ENCODE assay signal across 12 cellular contexts in genomic region chrX:71195959-71196727, GRCh38. TPM values are rescaled to one million over a fixed set of nuclear protein-coding genes. Genes with fewer than 3 reads are reported as not detected.
DNase-seq lines count a peak whose midpoint lies in the region; ATAC-seq and TF ChIP-seq lines count a peak whose summit lies in the region.
"Had no signal": no experiment of that assay in that cellular context is flagged by ENCODE, and none has a peak within 500 bp of the region (broad histone marks: within the 10 kb centered on the region; RNA-seq: fewer than 3 reads in every experiment).

No MANE protein-coding gene starts in this region.

- peaks cover 32% of the 10 kb centered on the region for H3K4me1 Mint-ChIP-seq in CD14-positive monocyte
- H3K4me1 Mint-ChIP-seq in activated naive CD8-positive, alpha-beta T cell (ENCODE audit: low read depth): peaks cover 34% of the 10 kb centered on the region

- H2AFZ ChIP-seq in mammary epithelial cell (ENCODE audit: low read depth, low read length): no peak overlapping the region

- in situ Hi-C loops in mammary epithelial cell (cut with MboI; ENCODE audit: low sequenced_read_pairs in 2 of 2): loop anchor here in 1 of 2 donors (25.0 kb wide), 2 partner anchors 209 to 434 kb away; no protein-coding TSS in a partner anchor

- CTCF ChIA-PET in mammary epithelial cell (lab: Charles Lee; ENCODE audit: low non-redundant PET): no interaction called here

- H3K4me2 ChIP-seq in mammary epithelial cell (ENCODE audit: insufficient read depth, low read depth, low read length): no peak overlapping the region

- no peaks in the 10 kb centered on the region for H3K27me3 ChIP-seq in mammary epithelial cell (ENCODE audit: insufficient read depth, low read length)

- H3K36me3 Mint-ChIP-seq in CD14-positive monocyte: peaks cover 5 to 6% of the 10 kb centered on the region in 2 donors
- no peaks in the 10 kb centered on the region for H3K36me3 Mint-ChIP-seq in activated naive CD8-positive, alpha-beta T cell

- dilution Hi-C loops in mammary epithelial cell (cut with HindIII; ENCODE audit: low sequenced_read_pairs): loop anchor here (5.0 kb wide), 1 partner anchor 64 kb away; no protein-coding TSS in a partner anchor

- H3K27ac Mint-ChIP-seq in CD14-positive monocyte: peak overlapping the region in 6 of 7 donors; percentile 49 to 91 (median 80)
- peak overlapping the region; percentile 99 for H3K27ac Mint-ChIP-seq in activated naive CD8-positive, alpha-beta T cell

- 78% methylated on average over 5 of the region's 5 CpGs for WGBS in mammary epithelial cell (ENCODE audit: low coverage, missing lambda C conversion rate)

- H3K4me3 ChIP-seq in mammary epithelial cell (replicated peaks in 1 of 3; ENCODE audit: insufficient read depth in 1 of 3, low read depth in 2 of 3, low read length in 3 of 3): no peak overlapping the region
- H3K4me3 ChIP-seq: prostate gland had no signal

- no peak overlapping the region for H3K9ac ChIP-seq in mammary epithelial cell (ENCODE audit: insufficient read depth, low read length)

- no peaks in the 10 kb centered on the region for H3K36me3 ChIP-seq in mammary epithelial cell (ENCODE audit: insufficient read depth, low read length)
- H3K36me3 ChIP-seq: prostate gland had no signal

- peaks cover 0 to 1% (median 0%) of the 10 kb centered on the region in 7 donors for H3K9me3 Mint-ChIP-seq in CD14-positive monocyte
- no peaks in the 10 kb centered on the region for H3K9me3 Mint-ChIP-seq in activated naive CD8-positive, alpha-beta T cell (ENCODE audit: low read depth)

- H3K4me1 ChIP-seq in mammary epithelial cell (ENCODE audit: insufficient read depth, low read length): no peaks in the 10 kb centered on the region
- H3K4me1 ChIP-seq: prostate gland had no signal

- no TSS peak for BruUV-seq in mammary epithelial cell (replicated peaks; lab: Mats Ljungman, UMichigan)

- no peaks in the 10 kb centered on the region for H3K9me3 ChIP-seq in mammary epithelial cell (replicated peaks; ENCODE audit: insufficient read depth, low read length)
- H3K9me3 ChIP-seq: prostate gland had no signal

- DNase-seq in CD14-positive monocyte (ENCODE audit: low spot score): no peak
- no peak for DNase-seq in occipital lobe (lab: John Stamatoyannopoulos, UW)
- DNase-seq in SKM-1 treated with dmso at 0.1 percent for 144 hours (lab: John Stamatoyannopoulos, UW; ENCODE audit: unreplicated experiment): no peak
- no peak for DNase-seq in NCI-H748 (lab: John Stamatoyannopoulos, UW; ENCODE audit: unreplicated experiment)
- no peak for DNase-seq in mammary epithelial cell
- DNase-seq: DMS53; stimulated activated naive CD4-positive, alpha-beta T cell treated with Interleukin-2 at 50 U/mL for 16 hours had no signal

- peak overlapping the region; percentile 67 to 91 for H3K4me3 Mint-ChIP-seq in CD14-positive monocyte
- H3K4me3 Mint-ChIP-seq in activated naive CD8-positive, alpha-beta T cell: peak overlapping the region; percentile 98

- no peak overlapping the region for H3K27ac ChIP-seq in mammary epithelial cell (ENCODE audit: insufficient read depth, low read depth, low read length)
- H3K27ac ChIP-seq: prostate gland had no signal

- intact Hi-C loops in CD14-positive monocyte (cut with micrococcal nuclease) (loop anchor here in 1 of 2 donors (10.0 kb wide), 1 partner anchor 59 kb away; the partner anchor contains the start of gene ZMYM3), mammary epithelial cell (cut with micrococcal nuclease) (no loop called here)

- no peaks in the 10 kb centered on the region for H3K79me2 ChIP-seq in mammary epithelial cell (ENCODE audit: insufficient read depth, low read length)

- no peaks in the 10 kb centered on the region for H4K20me1 ChIP-seq in mammary epithelial cell (ENCODE audit: insufficient read depth, low read length)

- no peak for TF ChIP-seq CTCF in CD14-positive monocyte (IDR thresholded peaks at IDR 0.05)
- TF ChIP-seq CTCF in mammary epithelial cell (conservative IDR thresholded peaks at IDR 0.05 in 1 of 2, IDR thresholded peaks at IDR 0.05 in 1 of 2; ENCODE audit: extremely low read depth in 1 of 2, insufficient read depth in 1 of 2, low read depth in 1 of 2, low read length in 2 of 2): no peak

- no peaks in the 10 kb centered on the region for H3K27me3 Mint-ChIP-seq in CD14-positive monocyte (ENCODE audit: low read depth in 3 of 3)
- no peaks in the 10 kb centered on the region for H3K27me3 Mint-ChIP-seq in activated naive CD8-positive, alpha-beta T cell

- ATAC-seq in GM18907 (IDR thresholded peaks at IDR 0.05; ENCODE audit: unreplicated experiment) (peak; percentile 54), HG03354 (IDR thresholded peaks at IDR 0.05; ENCODE audit: poor library complexity, severe bottlenecking, unreplicated experiment) (peak; percentile 60)

RNA-seq across cellular contexts. Expression of gene GJB1, which starts 26.9 kb away (rescaled TPM):
- polyA plus RNA-seq in CD14-positive monocyte (not detected), mammary epithelial cell (not detected)
- total RNA-seq in occipital lobe (not detected), mammary epithelial cell (under 1 TPM in 1 of 2 donors, not detected in 1; under 0.01 TPM)
- not detected for polyA minus RNA-seq in mammary epithelial cell
- total RNA-seq: frontal cortex had no signal

RNA-seq across cellular contexts. Expression of gene NLGN3, which starts 51.5 kb away (rescaled TPM):
- polyA plus RNA-seq in CD14-positive monocyte: under 1 TPM in 1 of 2 donors, not detected in 1; 0.05 TPM
- total RNA-seq in occipital lobe: 18.7 TPM
- total RNA-seq in mammary epithelial cell: under 1 TPM; 0.17 to 0.21 TPM
- polyA plus RNA-seq in mammary epithelial cell: 0.11 TPM
- not detected for polyA minus RNA-seq in mammary epithelial cell

RNA-seq across cellular contexts. Expression of gene ZMYM3, which starts 57.8 kb away (rescaled TPM):
- polyA plus RNA-seq in CD14-positive monocyte: 1 to 10 TPM; 3.9 to 4.8 TPM
- 24.2 TPM for total RNA-seq in occipital lobe
- total RNA-seq in mammary epithelial cell: 10 to 100 TPM; 14.7 to 15.4 TPM
- polyA plus RNA-seq in mammary epithelial cell: 10.6 TPM
- polyA minus RNA-seq in mammary epithelial cell: 40.2 TPM

Comparison
In these comparisons a context has a peak if more than half of its experiments do, and no peak if none do; other contexts are left out.
1. RNA of gene NLGN3, which starts 51.5 kb away (total RNA-seq): 18.7 TPM in occipital lobe (single experiment); 0.17 to 0.21 TPM in mammary epithelial cell; every median in the first group is over 10 times any median in the second.